Comparison of ENCODE assay signal across 8 cellular contexts in the genomic region with DNA sequence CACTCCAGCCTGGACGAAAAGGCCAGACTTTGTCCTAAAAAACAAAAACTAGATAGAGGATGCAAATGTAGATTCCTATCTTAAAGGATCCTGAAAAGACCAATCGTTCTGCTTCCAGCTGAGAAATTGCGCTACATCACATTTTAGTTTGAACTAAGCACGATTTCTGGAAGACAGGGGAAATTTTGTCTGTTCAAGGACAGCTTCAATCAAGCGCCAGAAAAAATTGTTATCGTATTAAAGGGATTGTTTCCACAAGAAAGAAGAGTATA. TPM values are rescaled to one million over a fixed set of nuclear protein-coding genes. Genes with fewer than 3 reads are reported as not detected.
DNase-seq lines count a peak whose midpoint lies in the region; ATAC-seq lines count a peak whose summit lies in the region.

No MANE protein-coding gene starts in this region.

- no peaks in the 10 kb centered on the region for H3K36me3 ChIP-seq in subcutaneous abdominal adipose tissue (ENCODE audit: control insufficient read depth in 5 of 5, insufficient read depth in 5 of 5, low read length in 5 of 5)

- H3K4me3 Mint-ChIP-seq in T-helper 1 cell treated with Interleukin-12 subunit alpha and Interleukin-12 subunit beta and Interleukin-4 antibody, amounts not matched to agents 30 μg/mL and 1 μg/mL, for 36 hours: peak overlapping the region; percentile 97
- peak overlapping the region; percentile 89 for H3K4me3 Mint-ChIP-seq in activated naive CD8-positive, alpha-beta T cell treated with anti-CD3 and anti-CD28 coated beads, Interleukin-2, amount 50 U/mL, for 24 hours
- H3K4me3 Mint-ChIP-seq in immature natural killer cell: peak overlapping the region; percentile 90 to 98 (median 97)

- DNase-seq in T-helper 1 cell (no peak), immature natural killer cell (no peak), NCI-H345 treated with DMSO at 0.1 percent for 48 hours (lab: John Stamatoyannopoulos, UW; ENCODE audit: unreplicated experiment) (no peak)
- DNase-seq in activated naive CD8-positive, alpha-beta T cell treated with anti-CD3 and anti-CD28 coated beads, Interleukin-2, amount 50 U/mL, for 24 hours: no peak

- no peak overlapping the region for H3K27ac Mint-ChIP-seq in T-helper 1 cell treated with Interleukin-12 subunit alpha and Interleukin-12 subunit beta and Interleukin-4 antibody, amounts not matched to agents 30 μg/mL and 1 μg/mL, for 36 hours
- H3K27ac Mint-ChIP-seq in activated naive CD8-positive, alpha-beta T cell treated with anti-CD3 and anti-CD28 coated beads, Interleukin-2, amount 50 U/mL, for 24 hours: peak overlapping the region; percentile 90
- H3K27ac Mint-ChIP-seq in immature natural killer cell: peak overlapping the region; percentile 91 to 97 (median 94)

- peaks cover 0 to 33% (median 16%) of the 10 kb centered on the region in 5 donors for H3K4me1 ChIP-seq in subcutaneous abdominal adipose tissue (ENCODE audit: control insufficient read depth in 5 of 5, insufficient read depth in 5 of 5, low read length in 5 of 5)

- H3K9me3 Mint-ChIP-seq in T-helper 1 cell treated with Interleukin-12 subunit alpha and Interleukin-12 subunit beta and Interleukin-4 antibody, amounts not matched to agents 30 μg/mL and 1 μg/mL, for 36 hours: no peaks in the 10 kb centered on the region
- no peaks in the 10 kb centered on the region for H3K9me3 Mint-ChIP-seq in activated naive CD8-positive, alpha-beta T cell treated with anti-CD3 and anti-CD28 coated beads, Interleukin-2, amount 50 U/mL, for 24 hours
- H3K9me3 Mint-ChIP-seq in immature natural killer cell: no peaks in the 10 kb centered on the region

- peaks cover 37% of the 10 kb centered on the region for H3K4me1 Mint-ChIP-seq in T-helper 1 cell treated with Interleukin-12 subunit alpha and Interleukin-12 subunit beta and Interleukin-4 antibody, amounts not matched to agents 30 μg/mL and 1 μg/mL, for 36 hours (ENCODE audit: low read depth)
- peaks cover 37% of the 10 kb centered on the region for H3K4me1 Mint-ChIP-seq in activated naive CD8-positive, alpha-beta T cell treated with anti-CD3 and anti-CD28 coated beads, Interleukin-2, amount 50 U/mL, for 24 hours
- H3K4me1 Mint-ChIP-seq in immature natural killer cell: peaks cover 42 to 55% of the 10 kb centered on the region in 2 donors

- H3K27me3 ChIP-seq in subcutaneous abdominal adipose tissue (ENCODE audit: control insufficient read depth in 5 of 5, insufficient read depth in 4 of 5, low read length in 5 of 5): no peaks in the 10 kb centered on the region

- peak overlapping the region; percentile 58 to 98 (median 85) for H3K9ac ChIP-seq in subcutaneous abdominal adipose tissue (ENCODE audit: low read length in 5 of 5)

- H3K27ac ChIP-seq in subcutaneous abdominal adipose tissue (ENCODE audit: low read depth, low read length): peak overlapping the region; percentile 87

- peaks cover 5% of the 10 kb centered on the region for H3K36me3 Mint-ChIP-seq in T-helper 1 cell treated with Interleukin-12 subunit alpha and Interleukin-12 subunit beta and Interleukin-4 antibody, amounts not matched to agents 30 μg/mL and 1 μg/mL, for 36 hours (ENCODE audit: low read depth)
- H3K36me3 Mint-ChIP-seq in activated naive CD8-positive, alpha-beta T cell treated with anti-CD3 and anti-CD28 coated beads, Interleukin-2, amount 50 U/mL, for 24 hours (ENCODE audit: low read depth): peaks cover 2% of the 10 kb centered on the region
- H3K36me3 Mint-ChIP-seq in immature natural killer cell: peaks cover 0 to 6% (median 5%) of the 10 kb centered on the region in 3 donors

- ATAC-seq in activated naive CD8-positive, alpha-beta T cell treated with anti-CD3 and anti-CD28 coated beads, Interleukin-2, amount 50 U/mL, for 24 hours: no peak
- no peak for ATAC-seq in GM18858 (IDR thresholded peaks at IDR 0.05; ENCODE audit: unreplicated experiment)
- ATAC-seq in esophagus mucosa: no peak

- H3K9me3 ChIP-seq in subcutaneous abdominal adipose tissue (ENCODE audit: control insufficient read depth in 5 of 5, low read length in 5 of 5): peaks cover 0 to 5% (median 3%) of the 10 kb centered on the region in 5 donors

- H3K27me3 Mint-ChIP-seq in T-helper 1 cell treated with Interleukin-12 subunit alpha and Interleukin-12 subunit beta and Interleukin-4 antibody, amounts not matched to agents 30 μg/mL and 1 μg/mL, for 36 hours (ENCODE audit: low read depth): peaks cover 11% of the 10 kb centered on the region
- H3K27me3 Mint-ChIP-seq in activated naive CD8-positive, alpha-beta T cell treated with anti-CD3 and anti-CD28 coated beads, Interleukin-2, amount 50 U/mL, for 24 hours: no peaks in the 10 kb centered on the region
- peaks cover 0 to 6% (median 6%) of the 10 kb centered on the region in 3 donors for H3K27me3 Mint-ChIP-seq in immature natural killer cell (ENCODE audit: low read depth in 3 of 3)

- H3K4me3 ChIP-seq in subcutaneous abdominal adipose tissue (ENCODE audit: low read depth in 1 of 5, low read length in 5 of 5): peak overlapping the region; percentile 80 to 91 (median 81)

RNA-seq across cellular contexts. Expression of a gene that starts 0.7 kb away (rescaled TPM):
- polyA plus RNA-seq in immature natural killer cell: 100 to 1,000 TPM in 2 of 3 donors, 10 to 100 TPM in 1; 81.6 to 112 (median 105) TPM
- 5.5 TPM for total RNA-seq in esophagus mucosa

RNA-seq across cellular contexts. Expression of a gene that starts 30.7 kb away (rescaled TPM):
- polyA plus RNA-seq in immature natural killer cell: 10 to 100 TPM; 15.7 to 20.1 (median 15.7) TPM
- total RNA-seq in esophagus mucosa: 12.9 TPM
